Comparison of ENCODE assay signal across 1 cellular context in the genomic region with DNA sequence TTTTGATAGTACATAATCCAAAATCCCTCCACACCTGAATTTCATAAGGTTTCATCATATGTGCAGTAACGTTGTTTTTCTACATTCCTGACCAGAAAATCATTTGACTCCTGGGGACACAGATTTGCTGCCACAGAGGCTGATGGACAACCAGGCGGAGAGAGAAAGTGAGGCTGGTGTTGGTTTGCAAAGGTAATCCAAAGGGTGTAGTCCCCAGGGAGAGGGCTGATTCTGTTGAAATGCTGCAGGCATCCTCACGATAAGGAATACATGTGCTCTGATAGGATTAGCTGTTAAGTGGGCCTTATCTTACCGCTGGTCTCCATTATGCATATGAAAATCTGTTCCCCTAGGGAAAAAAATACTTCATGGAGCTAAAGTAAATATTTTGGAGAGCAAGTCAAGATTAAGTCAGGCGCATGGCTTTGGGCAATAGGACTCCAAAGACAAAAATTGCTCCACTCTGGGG.
TF ChIP-seq lines count a peak whose summit lies in the region.

No MANE protein-coding gene starts in this region.

TF ChIP-seq in K562, 482 proteins besides CTCF, POLR2A, EP300 and RAD21 (continues in another document):
- TF ChIP-seq, protein P1, sequence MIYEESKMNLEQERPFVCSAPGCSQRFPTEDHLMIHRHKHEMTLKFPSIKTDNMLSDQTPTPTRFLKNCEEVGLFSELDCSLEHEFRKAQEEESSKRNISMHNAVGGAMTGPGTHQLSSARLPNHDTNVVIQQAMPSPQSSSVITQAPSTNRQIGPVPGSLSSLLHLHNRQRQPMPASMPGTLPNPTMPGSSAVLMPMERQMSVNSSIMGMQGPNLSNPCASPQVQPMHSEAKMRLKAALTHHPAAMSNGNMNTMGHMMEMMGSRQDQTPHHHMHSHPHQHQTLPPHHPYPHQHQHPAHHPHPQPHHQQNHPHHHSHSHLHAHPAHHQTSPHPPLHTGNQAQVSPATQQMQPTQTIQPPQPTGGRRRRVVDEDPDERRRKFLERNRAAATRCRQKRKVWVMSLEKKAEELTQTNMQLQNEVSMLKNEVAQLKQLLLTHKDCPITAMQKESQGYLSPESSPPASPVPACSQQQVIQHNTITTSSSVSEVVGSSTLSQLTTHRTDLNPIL (CRISPR knock-in tag; IDR thresholded peaks at IDR 0.05) = no peak
- TF ChIP-seq CTBP1 (IDR thresholded peaks at IDR 0.05; ENCODE audit: borderline replicate concordance) (peak; percentile 82), IRF2 (CRISPR knock-in tag; IDR thresholded peaks at IDR 0.05) (no peak), TCF3 (CRISPR knock-in tag; IDR thresholded peaks at IDR 0.05) (peak; percentile 73), KAT2B (IDR thresholded peaks at IDR 0.05; ENCODE audit: low read depth, low read length) (no peak), MAFF (IDR thresholded peaks at IDR 0.05; ENCODE audit: low read length) (no peak), STAG1 (CRISPR knock-in tag; IDR thresholded peaks at IDR 0.05; ENCODE audit: borderline replicate concordance) (no peak), ZNF175 (CRISPR knock-in tag; IDR thresholded peaks at IDR 0.05; ENCODE audit: low read depth) (peak; percentile 67), RBBP5 (IDR thresholded peaks at IDR 0.05; ENCODE audit: borderline replicate concordance, insufficient read depth, low read length, poor library complexity, severe bottlenecking) (no peak), NEUROD1 (IDR thresholded peaks at IDR 0.05; ENCODE audit: borderline replicate concordance, low read depth, low read length, partially characterized antibody) (no peak), HDAC2 (IDR thresholded peaks at IDR 0.05) (peak; percentile 78; the same call in 1 of the 2 replicates), CCNT2 (IDR thresholded peaks at IDR 0.05; ENCODE audit: borderline replicate concordance, extremely low read depth, insufficient read length, low read depth, low read length) (peak; percentile 64), TGIF2 (CRISPR knock-in tag; IDR thresholded peaks at IDR 0.05) (no peak), ZNF830 (CRISPR knock-in tag; IDR thresholded peaks at IDR 0.05) (no peak), JUND (IDR thresholded peaks at IDR 0.05; ENCODE audit: borderline replicate concordance, low read depth, low read length) (peak; percentile 59; the same call in 1 of the 2 replicates), JUND (tag; IDR thresholded peaks at IDR 0.05; ENCODE audit: borderline replicate concordance, low read depth, low read length) (no peak; the same call in 2 of the 3 replicates), KDM1A (IDR thresholded peaks at IDR 0.05) (peak in 1 of 2 experiments; percentile 32; a peak in 1 of 4 replicates), ZBTB7A (IDR thresholded peaks at IDR 0.05; ENCODE audit: borderline replicate concordance, control insufficient read depth, low read depth, low read length) (no peak), KDM5B (IDR thresholded peaks at IDR 0.05; ENCODE audit: insufficient replicate concordance, low read depth, low read length) (no peak), CBX3 (IDR thresholded peaks at IDR 0.05; ENCODE audit: borderline replicate concordance in 1 of 2, low read length in 2 of 2) (no peak), TAL1 (IDR thresholded peaks at IDR 0.05) (peak; percentile 80), ZNF699 (CRISPR knock-in tag; IDR thresholded peaks at IDR 0.05; ENCODE audit: insufficient replicate concordance) (no peak), KLF6 (CRISPR knock-in tag; IDR thresholded peaks at IDR 0.05; ENCODE audit: borderline replicate concordance) (peak; percentile 67; the same call in 1 of the 2 replicates), CBFA2T3 (IDR thresholded peaks at IDR 0.05) (peak; percentile 65), SMARCA4 (IDR thresholded peaks at IDR 0.05) (peak; percentile 59; the same call in 1 of the 2 replicates), SOX6 (IDR thresholded peaks at IDR 0.05) (peak; percentile 86), EHMT2 (IDR thresholded peaks at IDR 0.05) (no peak)
- TF ChIP-seq, protein P2, sequence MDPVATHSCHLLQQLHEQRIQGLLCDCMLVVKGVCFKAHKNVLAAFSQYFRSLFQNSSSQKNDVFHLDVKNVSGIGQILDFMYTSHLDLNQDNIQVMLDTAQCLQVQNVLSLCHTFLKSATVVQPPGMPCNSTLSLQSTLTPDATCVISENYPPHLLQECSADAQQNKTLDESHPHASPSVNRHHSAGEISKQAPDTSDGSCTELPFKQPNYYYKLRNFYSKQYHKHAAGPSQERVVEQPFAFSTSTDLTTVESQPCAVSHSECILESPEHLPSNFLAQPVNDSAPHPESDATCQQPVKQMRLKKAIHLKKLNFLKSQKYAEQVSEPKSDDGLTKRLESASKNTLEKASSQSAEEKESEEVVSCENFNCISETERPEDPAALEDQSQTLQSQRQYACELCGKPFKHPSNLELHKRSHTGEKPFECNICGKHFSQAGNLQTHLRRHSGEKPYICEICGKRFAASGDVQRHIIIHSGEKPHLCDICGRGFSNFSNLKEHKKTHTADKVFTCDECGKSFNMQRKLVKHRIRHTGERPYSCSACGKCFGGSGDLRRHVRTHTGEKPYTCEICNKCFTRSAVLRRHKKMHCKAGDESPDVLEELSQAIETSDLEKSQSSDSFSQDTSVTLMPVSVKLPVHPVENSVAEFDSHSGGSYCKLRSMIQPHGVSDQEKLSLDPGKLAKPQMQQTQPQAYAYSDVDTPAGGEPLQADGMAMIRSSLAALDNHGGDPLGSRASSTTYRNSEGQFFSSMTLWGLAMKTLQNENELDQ (CRISPR knock-in tag; IDR thresholded peaks at IDR 0.05; ENCODE audit: borderline replicate concordance) = no peak
- TF ChIP-seq, protein P3, sequence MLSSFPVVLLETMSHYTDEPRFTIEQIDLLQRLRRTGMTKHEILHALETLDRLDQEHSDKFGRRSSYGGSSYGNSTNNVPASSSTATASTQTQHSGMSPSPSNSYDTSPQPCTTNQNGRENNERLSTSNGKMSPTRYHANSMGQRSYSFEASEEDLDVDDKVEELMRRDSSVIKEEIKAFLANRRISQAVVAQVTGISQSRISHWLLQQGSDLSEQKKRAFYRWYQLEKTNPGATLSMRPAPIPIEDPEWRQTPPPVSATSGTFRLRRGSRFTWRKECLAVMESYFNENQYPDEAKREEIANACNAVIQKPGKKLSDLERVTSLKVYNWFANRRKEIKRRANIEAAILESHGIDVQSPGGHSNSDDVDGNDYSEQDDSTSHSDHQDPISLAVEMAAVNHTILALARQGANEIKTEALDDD (IDR thresholded peaks at IDR 0.05) = 0 out of 2 replicates have a peak, but pooled peaks have one; percentile 20
- TF ChIP-seq, protein P4, sequence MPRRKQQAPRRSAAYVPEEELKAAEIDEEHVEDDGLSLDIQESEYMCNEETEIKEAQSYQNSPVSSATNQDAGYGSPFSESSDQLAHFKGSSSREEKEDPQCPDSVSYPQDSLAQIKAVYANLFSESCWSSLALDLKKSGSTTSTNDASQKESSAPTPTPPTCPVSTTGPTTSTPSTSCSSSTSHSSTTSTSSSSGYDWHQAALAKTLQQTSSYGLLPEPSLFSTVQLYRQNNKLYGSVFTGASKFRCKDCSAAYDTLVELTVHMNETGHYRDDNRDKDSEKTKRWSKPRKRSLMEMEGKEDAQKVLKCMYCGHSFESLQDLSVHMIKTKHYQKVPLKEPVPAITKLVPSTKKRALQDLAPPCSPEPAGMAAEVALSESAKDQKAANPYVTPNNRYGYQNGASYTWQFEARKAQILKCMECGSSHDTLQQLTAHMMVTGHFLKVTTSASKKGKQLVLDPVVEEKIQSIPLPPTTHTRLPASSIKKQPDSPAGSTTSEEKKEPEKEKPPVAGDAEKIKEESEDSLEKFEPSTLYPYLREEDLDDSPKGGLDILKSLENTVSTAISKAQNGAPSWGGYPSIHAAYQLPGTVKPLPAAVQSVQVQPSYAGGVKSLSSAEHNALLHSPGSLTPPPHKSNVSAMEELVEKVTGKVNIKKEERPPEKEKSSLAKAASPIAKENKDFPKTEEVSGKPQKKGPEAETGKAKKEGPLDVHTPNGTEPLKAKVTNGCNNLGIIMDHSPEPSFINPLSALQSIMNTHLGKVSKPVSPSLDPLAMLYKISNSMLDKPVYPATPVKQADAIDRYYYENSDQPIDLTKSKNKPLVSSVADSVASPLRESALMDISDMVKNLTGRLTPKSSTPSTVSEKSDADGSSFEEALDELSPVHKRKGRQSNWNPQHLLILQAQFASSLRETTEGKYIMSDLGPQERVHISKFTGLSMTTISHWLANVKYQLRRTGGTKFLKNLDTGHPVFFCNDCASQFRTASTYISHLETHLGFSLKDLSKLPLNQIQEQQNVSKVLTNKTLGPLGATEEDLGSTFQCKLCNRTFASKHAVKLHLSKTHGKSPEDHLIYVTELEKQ (CRISPR knock-in tag; IDR thresholded peaks at IDR 0.05) = no peak
- TF ChIP-seq, protein P5, sequence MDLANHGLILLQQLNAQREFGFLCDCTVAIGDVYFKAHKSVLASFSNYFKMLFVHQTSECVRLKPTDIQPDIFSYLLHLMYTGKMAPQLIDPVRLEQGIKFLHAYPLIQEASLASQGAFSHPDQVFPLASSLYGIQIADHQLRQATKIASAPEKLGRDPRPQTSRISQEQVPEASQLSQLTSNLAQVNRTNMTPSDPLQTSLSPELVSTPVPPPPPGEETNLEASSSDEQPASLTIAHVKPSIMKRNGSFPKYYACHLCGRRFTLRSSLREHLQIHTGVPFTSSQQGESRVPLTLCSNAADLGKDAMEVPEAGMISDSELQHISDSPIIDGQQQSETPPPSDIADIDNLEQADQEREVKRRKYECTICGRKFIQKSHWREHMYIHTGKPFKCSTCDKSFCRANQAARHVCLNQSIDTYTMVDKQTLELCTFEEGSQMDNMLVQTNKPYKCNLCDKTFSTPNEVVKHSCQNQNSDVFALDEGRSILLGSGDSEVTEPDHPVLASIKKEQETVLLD (IDR thresholded peaks at IDR 0.05) = no peak
- TF ChIP-seq, protein P6, sequence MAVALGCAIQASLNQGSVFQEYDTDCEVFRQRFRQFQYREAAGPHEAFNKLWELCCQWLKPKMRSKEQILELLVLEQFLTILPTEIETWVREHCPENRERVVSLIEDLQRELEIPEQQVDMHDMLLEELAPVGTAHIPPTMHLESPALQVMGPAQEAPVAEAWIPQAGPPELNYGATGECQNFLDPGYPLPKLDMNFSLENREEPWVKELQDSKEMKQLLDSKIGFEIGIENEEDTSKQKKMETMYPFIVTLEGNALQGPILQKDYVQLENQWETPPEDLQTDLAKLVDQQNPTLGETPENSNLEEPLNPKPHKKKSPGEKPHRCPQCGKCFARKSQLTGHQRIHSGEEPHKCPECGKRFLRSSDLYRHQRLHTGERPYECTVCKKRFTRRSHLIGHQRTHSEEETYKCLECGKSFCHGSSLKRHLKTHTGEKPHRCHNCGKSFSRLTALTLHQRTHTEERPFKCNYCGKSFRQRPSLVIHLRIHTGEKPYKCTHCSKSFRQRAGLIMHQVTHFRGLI (CRISPR knock-in tag; IDR thresholded peaks at IDR 0.05) = no peak
- TF ChIP-seq, protein P7, sequence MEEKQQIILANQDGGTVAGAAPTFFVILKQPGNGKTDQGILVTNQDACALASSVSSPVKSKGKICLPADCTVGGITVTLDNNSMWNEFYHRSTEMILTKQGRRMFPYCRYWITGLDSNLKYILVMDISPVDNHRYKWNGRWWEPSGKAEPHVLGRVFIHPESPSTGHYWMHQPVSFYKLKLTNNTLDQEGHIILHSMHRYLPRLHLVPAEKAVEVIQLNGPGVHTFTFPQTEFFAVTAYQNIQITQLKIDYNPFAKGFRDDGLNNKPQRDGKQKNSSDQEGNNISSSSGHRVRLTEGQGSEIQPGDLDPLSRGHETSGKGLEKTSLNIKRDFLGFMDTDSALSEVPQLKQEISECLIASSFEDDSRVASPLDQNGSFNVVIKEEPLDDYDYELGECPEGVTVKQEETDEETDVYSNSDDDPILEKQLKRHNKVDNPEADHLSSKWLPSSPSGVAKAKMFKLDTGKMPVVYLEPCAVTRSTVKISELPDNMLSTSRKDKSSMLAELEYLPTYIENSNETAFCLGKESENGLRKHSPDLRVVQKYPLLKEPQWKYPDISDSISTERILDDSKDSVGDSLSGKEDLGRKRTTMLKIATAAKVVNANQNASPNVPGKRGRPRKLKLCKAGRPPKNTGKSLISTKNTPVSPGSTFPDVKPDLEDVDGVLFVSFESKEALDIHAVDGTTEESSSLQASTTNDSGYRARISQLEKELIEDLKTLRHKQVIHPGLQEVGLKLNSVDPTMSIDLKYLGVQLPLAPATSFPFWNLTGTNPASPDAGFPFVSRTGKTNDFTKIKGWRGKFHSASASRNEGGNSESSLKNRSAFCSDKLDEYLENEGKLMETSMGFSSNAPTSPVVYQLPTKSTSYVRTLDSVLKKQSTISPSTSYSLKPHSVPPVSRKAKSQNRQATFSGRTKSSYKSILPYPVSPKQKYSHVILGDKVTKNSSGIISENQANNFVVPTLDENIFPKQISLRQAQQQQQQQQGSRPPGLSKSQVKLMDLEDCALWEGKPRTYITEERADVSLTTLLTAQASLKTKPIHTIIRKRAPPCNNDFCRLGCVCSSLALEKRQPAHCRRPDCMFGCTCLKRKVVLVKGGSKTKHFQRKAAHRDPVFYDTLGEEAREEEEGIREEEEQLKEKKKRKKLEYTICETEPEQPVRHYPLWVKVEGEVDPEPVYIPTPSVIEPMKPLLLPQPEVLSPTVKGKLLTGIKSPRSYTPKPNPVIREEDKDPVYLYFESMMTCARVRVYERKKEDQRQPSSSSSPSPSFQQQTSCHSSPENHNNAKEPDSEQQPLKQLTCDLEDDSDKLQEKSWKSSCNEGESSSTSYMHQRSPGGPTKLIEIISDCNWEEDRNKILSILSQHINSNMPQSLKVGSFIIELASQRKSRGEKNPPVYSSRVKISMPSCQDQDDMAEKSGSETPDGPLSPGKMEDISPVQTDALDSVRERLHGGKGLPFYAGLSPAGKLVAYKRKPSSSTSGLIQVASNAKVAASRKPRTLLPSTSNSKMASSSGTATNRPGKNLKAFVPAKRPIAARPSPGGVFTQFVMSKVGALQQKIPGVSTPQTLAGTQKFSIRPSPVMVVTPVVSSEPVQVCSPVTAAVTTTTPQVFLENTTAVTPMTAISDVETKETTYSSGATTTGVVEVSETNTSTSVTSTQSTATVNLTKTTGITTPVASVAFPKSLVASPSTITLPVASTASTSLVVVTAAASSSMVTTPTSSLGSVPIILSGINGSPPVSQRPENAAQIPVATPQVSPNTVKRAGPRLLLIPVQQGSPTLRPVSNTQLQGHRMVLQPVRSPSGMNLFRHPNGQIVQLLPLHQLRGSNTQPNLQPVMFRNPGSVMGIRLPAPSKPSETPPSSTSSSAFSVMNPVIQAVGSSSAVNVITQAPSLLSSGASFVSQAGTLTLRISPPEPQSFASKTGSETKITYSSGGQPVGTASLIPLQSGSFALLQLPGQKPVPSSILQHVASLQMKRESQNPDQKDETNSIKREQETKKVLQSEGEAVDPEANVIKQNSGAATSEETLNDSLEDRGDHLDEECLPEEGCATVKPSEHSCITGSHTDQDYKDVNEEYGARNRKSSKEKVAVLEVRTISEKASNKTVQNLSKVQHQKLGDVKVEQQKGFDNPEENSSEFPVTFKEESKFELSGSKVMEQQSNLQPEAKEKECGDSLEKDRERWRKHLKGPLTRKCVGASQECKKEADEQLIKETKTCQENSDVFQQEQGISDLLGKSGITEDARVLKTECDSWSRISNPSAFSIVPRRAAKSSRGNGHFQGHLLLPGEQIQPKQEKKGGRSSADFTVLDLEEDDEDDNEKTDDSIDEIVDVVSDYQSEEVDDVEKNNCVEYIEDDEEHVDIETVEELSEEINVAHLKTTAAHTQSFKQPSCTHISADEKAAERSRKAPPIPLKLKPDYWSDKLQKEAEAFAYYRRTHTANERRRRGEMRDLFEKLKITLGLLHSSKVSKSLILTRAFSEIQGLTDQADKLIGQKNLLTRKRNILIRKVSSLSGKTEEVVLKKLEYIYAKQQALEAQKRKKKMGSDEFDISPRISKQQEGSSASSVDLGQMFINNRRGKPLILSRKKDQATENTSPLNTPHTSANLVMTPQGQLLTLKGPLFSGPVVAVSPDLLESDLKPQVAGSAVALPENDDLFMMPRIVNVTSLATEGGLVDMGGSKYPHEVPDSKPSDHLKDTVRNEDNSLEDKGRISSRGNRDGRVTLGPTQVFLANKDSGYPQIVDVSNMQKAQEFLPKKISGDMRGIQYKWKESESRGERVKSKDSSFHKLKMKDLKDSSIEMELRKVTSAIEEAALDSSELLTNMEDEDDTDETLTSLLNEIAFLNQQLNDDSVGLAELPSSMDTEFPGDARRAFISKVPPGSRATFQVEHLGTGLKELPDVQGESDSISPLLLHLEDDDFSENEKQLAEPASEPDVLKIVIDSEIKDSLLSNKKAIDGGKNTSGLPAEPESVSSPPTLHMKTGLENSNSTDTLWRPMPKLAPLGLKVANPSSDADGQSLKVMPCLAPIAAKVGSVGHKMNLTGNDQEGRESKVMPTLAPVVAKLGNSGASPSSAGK (IDR thresholded peaks at IDR 0.05) = peak; percentile 64
